8 cellular contexts compared by ENCODE assay signal in the genomic region with DNA sequence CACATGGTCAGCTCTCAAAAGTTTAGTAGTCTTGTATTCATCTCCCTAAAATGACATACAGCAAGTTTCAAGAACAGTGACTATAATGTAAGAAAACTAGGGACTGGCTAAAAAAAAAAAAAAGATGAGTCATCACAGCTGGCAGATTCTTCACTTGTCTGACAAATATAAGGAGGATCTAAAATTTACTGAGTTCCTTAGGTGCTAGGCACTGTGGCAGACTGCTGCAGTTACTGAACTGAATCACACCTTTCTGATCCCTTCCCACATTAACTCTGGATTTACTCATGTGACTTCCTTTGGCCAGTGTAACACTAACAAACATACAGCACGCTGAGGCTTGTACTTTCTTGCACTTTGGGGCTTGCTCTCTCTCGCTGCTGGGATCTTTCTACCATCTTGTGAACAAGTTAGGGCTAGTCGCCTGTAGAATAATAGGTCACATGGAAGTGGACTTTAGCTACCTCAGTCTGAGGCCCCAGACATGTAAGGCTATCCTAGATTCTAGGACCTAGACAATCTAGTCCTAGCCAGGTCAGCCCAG. TPM values are rescaled to one million over a fixed set of nuclear protein-coding genes. Genes with fewer than 3 reads are reported as not detected.
DNase-seq lines count a peak whose midpoint lies in the region; ATAC-seq and TF ChIP-seq lines count a peak whose summit lies in the region.

No MANE protein-coding gene starts in this region.

- no peaks in the 10 kb centered on the region for H3K27me3 Mint-ChIP-seq in Caco-2 (ENCODE audit: insufficient read depth, unreplicated experiment)
- H3K27me3 Mint-ChIP-seq in WTC11 (ENCODE audit: low read depth) = no peaks in the 10 kb centered on the region
- no peaks in the 10 kb centered on the region for H3K27me3 Mint-ChIP-seq in stimulated activated naive CD8-positive, alpha-beta T cell treated with anti-CD3 and anti-CD28 coated beads, Interleukin-15, Interleukin-2, amounts not matched to agents 100 ng/mL and 50 ng/mL, for 24 hours

- no peaks in the 10 kb centered on the region for H3K36me3 ChIP-seq in Caco-2 (ENCODE audit: control insufficient read depth, insufficient read depth, low read length)

- H3K4me3 Mint-ChIP-seq in Caco-2 (ENCODE audit: unreplicated experiment) (no peak overlapping the region), WTC11 (no peak overlapping the region)
- H3K4me3 Mint-ChIP-seq in stimulated activated naive CD8-positive, alpha-beta T cell treated with anti-CD3 and anti-CD28 coated beads, Interleukin-15, Interleukin-2, amounts not matched to agents 100 ng/mL and 50 ng/mL, for 24 hours = no peak overlapping the region

- H3K36me3 Mint-ChIP-seq in Caco-2 (ENCODE audit: insufficient read depth, unreplicated experiment) = peaks cover 30% of the 10 kb centered on the region
- H3K36me3 Mint-ChIP-seq in WTC11 = no peaks in the 10 kb centered on the region; the same call in 1 of the 2 replicates
- H3K36me3 Mint-ChIP-seq in stimulated activated naive CD8-positive, alpha-beta T cell treated with anti-CD3 and anti-CD28 coated beads, Interleukin-15, Interleukin-2, amounts not matched to agents 100 ng/mL and 50 ng/mL, for 24 hours (ENCODE audit: low read depth) = peaks cover 71% of the 10 kb centered on the region

- intact Hi-C loops in Caco-2 (cut with micrococcal nuclease; ENCODE audit: unreplicated experiment) = no loop called here

- H3K27ac Mint-ChIP-seq in Caco-2 (ENCODE audit: unreplicated experiment) (peak overlapping the region; percentile 22), WTC11 (peak overlapping the region; percentile 93)
- peak overlapping the region; percentile 55 for H3K27ac Mint-ChIP-seq in stimulated activated naive CD8-positive, alpha-beta T cell treated with anti-CD3 and anti-CD28 coated beads, Interleukin-15, Interleukin-2, amounts not matched to agents 100 ng/mL and 50 ng/mL, for 24 hours

- no TSS peak for BruUV-seq in Caco-2 (replicated peaks; lab: Mats Ljungman, UMichigan)

- DNase-seq in Caco-2 (no peak), WTC11 (ENCODE audit: low spot score) (no peak), foreskin melanocyte (peak; percentile 66)

- peaks cover 5% of the 10 kb centered on the region for H3K4me1 ChIP-seq in Caco-2

- H3K4me1 Mint-ChIP-seq in Caco-2 (ENCODE audit: low read depth, unreplicated experiment) (peaks cover 10% of the 10 kb centered on the region), WTC11 (peaks cover 9% of the 10 kb centered on the region)
- H3K4me1 Mint-ChIP-seq in stimulated activated naive CD8-positive, alpha-beta T cell treated with anti-CD3 and anti-CD28 coated beads, Interleukin-15, Interleukin-2, amounts not matched to agents 100 ng/mL and 50 ng/mL, for 24 hours (ENCODE audit: low read depth) = peaks cover 18% of the 10 kb centered on the region

- H3K9me3 ChIP-seq in Caco-2 = no peaks in the 10 kb centered on the region

- POLR2A ChIA-PET in Caco-2 (lab: Charles Lee) = no interaction called here
- POLR2A ChIA-PET in WTC11 (lab: Charles Lee) = no interaction called here

- CTCF ChIA-PET in Caco-2 (lab: Charles Lee) (no interaction called here), WTC11 (lab: Charles Lee) (no interaction called here)

- H3K9me3 Mint-ChIP-seq in Caco-2 (ENCODE audit: unreplicated experiment) (no peaks in the 10 kb centered on the region), WTC11 (no peaks in the 10 kb centered on the region)
- H3K9me3 Mint-ChIP-seq in stimulated activated naive CD8-positive, alpha-beta T cell treated with anti-CD3 and anti-CD28 coated beads, Interleukin-15, Interleukin-2, amounts not matched to agents 100 ng/mL and 50 ng/mL, for 24 hours = no peaks in the 10 kb centered on the region

- no peak overlapping the region for H3K4me3 ChIP-seq in Caco-2 (ENCODE audit: low read depth, low read length)

- ATAC-seq in HG02759 (IDR thresholded peaks at IDR 0.05; ENCODE audit: unreplicated experiment) (peak; percentile 59), WTC11 (no peak), HG02623 (IDR thresholded peaks at IDR 0.05; ENCODE audit: unreplicated experiment) (no peak), HG03175 (IDR thresholded peaks at IDR 0.05; ENCODE audit: unreplicated experiment) (no peak), HG02763 (IDR thresholded peaks at IDR 0.05; ENCODE audit: unreplicated experiment) (no peak)

- no peak for TF ChIP-seq CTCF in Caco-2 (IDR thresholded peaks at IDR 0.05; ENCODE audit: insufficient read depth in 1 of 2, low read depth in 1 of 2, low read length in 1 of 2, severe bottlenecking in 1 of 2, unreplicated experiment in 1 of 2)
- no peak for TF ChIP-seq CTCF in WTC11 (IDR thresholded peaks at IDR 0.05)

- no peaks in the 10 kb centered on the region for H3K27me3 ChIP-seq in Caco-2 (replicated peaks; ENCODE audit: control insufficient read depth, insufficient read depth, low read length)

TF ChIP-seq in WTC11, 78 proteins besides CTCF, POLR2A, EP300 and RAD21:
- TF ChIP-seq GRHL2 (CRISPR knock-in tag; IDR thresholded peaks at IDR 0.05; ENCODE audit: insufficient replicate concordance, severe bottlenecking) (no peak), ZNF121 (CRISPR knock-in tag; IDR thresholded peaks at IDR 0.05) (no peak)
- TF ChIP-seq, protein P1, sequence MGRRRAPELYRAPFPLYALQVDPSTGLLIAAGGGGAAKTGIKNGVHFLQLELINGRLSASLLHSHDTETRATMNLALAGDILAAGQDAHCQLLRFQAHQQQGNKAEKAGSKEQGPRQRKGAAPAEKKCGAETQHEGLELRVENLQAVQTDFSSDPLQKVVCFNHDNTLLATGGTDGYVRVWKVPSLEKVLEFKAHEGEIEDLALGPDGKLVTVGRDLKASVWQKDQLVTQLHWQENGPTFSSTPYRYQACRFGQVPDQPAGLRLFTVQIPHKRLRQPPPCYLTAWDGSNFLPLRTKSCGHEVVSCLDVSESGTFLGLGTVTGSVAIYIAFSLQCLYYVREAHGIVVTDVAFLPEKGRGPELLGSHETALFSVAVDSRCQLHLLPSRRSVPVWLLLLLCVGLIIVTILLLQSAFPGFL (CRISPR knock-in tag; IDR thresholded peaks at IDR 0.05; ENCODE audit: borderline replicate concordance) = no peak

RNA-seq across cellular contexts. Expression of a gene that starts 32.1 kb away (rescaled TPM):
- 26.1 and 29.6 TPM in 2 replicates for total RNA-seq in Caco-2 (2022)
- 17.1 to 28.2 TPM (median 21.2 TPM) in 3 replicates for total RNA-seq in WTC11 (2021)

Comparison
In these comparisons a context has a peak if more than half of its experiments do, and no peak if none do; other contexts are left out.
1. H3K27ac Mint-ChIP-seq: peak in every context shown above with its lines; median percentile 93 in WTC11; 55 in stimulated activated naive CD8-positive, alpha-beta T cell treated with anti-CD3 and anti-CD28 coated beads, Interleukin-15, Interleukin-2, amounts not matched to agents 100 ng/mL and 50 ng/mL, for 24 hours; 22 in Caco-2.